In the genomic region with DNA sequence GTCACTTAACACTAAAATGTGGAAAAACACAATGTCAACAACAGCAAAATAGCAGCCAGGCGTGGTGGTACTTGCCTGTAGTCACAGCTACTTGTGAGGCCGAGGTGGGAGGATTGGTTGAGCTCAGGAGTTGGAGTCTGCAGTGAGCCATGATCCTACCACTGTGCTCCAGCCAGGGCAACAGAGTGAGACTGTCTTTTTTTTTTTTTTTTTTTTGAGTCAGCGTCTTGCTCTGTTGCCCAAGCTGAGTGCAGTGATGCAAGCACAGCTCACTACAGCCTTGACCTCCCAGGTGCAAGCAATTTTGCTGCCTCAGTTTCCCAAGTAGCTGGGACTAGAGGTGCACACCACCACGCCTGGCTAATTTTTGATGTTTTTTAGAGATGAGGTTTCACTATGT, we compare ENCODE assay signal across 20 cellular contexts. TPM values are rescaled to one million over a fixed set of nuclear protein-coding genes. Genes with fewer than 3 reads are reported as not detected.
DNase-seq lines count a peak whose midpoint lies in the region; ATAC-seq and TF ChIP-seq lines count a peak whose summit lies in the region.
"Had no signal": no experiment of that assay in that cellular context is flagged by ENCODE, and none has a peak within 500 bp of the region (broad histone marks: within the 10 kb centered on the region; RNA-seq: fewer than 3 reads in every experiment).

No MANE protein-coding gene starts in this region.

- TF ChIP-seq CTCF in osteoblast (IDR thresholded peaks at IDR 0.05; ENCODE audit: extremely low read depth, low read depth, low read length) (no peak), MCF 10A (IDR thresholded peaks at IDR 0.05; ENCODE audit: unreplicated experiment) (no peak)

- H3K4me3 ChIP-seq in CD4-positive, CD25-positive, alpha-beta regulatory T cell (ENCODE audit: low read depth, low read length): no peak overlapping the region
- H3K4me3 ChIP-seq in GM23248 (no peak overlapping the region), osteoblast (ENCODE audit: insufficient read depth, low read length) (no peak overlapping the region)
- H3K4me3 ChIP-seq: pancreas, transverse colon had no signal

- BruUV-seq in MCF 10A (replicated peaks; lab: Mats Ljungman, UMichigan): no TSS peak

- peak overlapping the region in 2 of 3 donors; percentile 38 to 58 for H3K27ac Mint-ChIP-seq in CD4-positive, CD25-positive, alpha-beta regulatory T cell
- peak overlapping the region; percentile 74 for H3K27ac Mint-ChIP-seq in activated T-helper 17 cell treated with anti-CD3 and anti-CD28 coated beads, Interleukin-2, amount 50 U/mL, for 72 hours
- no peak overlapping the region for H3K27ac Mint-ChIP-seq in MCF 10A (ENCODE audit: low read depth, unreplicated experiment)
- H3K27ac Mint-ChIP-seq: activated naive CD8-positive, alpha-beta T cell; T-helper 2 cell treated with Interferon-gamma antibody and Interleukin-4, amounts not matched to agents 5 μg/mL and 100 μg/mL, for 36 hours had no signal

- peaks cover 42% of the 10 kb centered on the region for H3K79me2 ChIP-seq in GM23248 (ENCODE audit: insufficient read depth)
- H3K79me2 ChIP-seq in osteoblast (ENCODE audit: insufficient read depth, low read length): peaks cover 42% of the 10 kb centered on the region

- H3K4me2 ChIP-seq in GM23248 (ENCODE audit: unreplicated experiment) (no peak overlapping the region), osteoblast (ENCODE audit: insufficient read depth, low read length) (no peak overlapping the region)

- H3K27me3 Mint-ChIP-seq in CD4-positive, CD25-positive, alpha-beta regulatory T cell: no peaks in the 10 kb centered on the region
- no peaks in the 10 kb centered on the region for H3K27me3 Mint-ChIP-seq in activated T-helper 17 cell treated with anti-CD3 and anti-CD28 coated beads, Interleukin-2, amount 50 U/mL, for 72 hours
- H3K27me3 Mint-ChIP-seq in MCF 10A (ENCODE audit: insufficient read depth, unreplicated experiment): no peaks in the 10 kb centered on the region
- H3K27me3 Mint-ChIP-seq: activated naive CD8-positive, alpha-beta T cell had no signal

- H3K9me3 Mint-ChIP-seq in CD4-positive, CD25-positive, alpha-beta regulatory T cell: no peaks in the 10 kb centered on the region
- no peaks in the 10 kb centered on the region for H3K9me3 Mint-ChIP-seq in activated T-helper 17 cell treated with anti-CD3 and anti-CD28 coated beads, Interleukin-2, amount 50 U/mL, for 72 hours
- no peaks in the 10 kb centered on the region for H3K9me3 Mint-ChIP-seq in MCF 10A (ENCODE audit: unreplicated experiment)
- H3K9me3 Mint-ChIP-seq: T-helper 2 cell treated with Interferon-gamma antibody and Interleukin-4, amounts not matched to agents 5 μg/mL and 100 μg/mL, for 36 hours had no signal

- no peak overlapping the region for H3K27ac ChIP-seq in CD4-positive, CD25-positive, alpha-beta regulatory T cell (ENCODE audit: insufficient read depth, low read length, poor library complexity, severe bottlenecking)
- H3K27ac ChIP-seq in GM23248 (peak overlapping the region; percentile 66), osteoblast (ENCODE audit: low read depth, low read length) (peak overlapping the region; percentile 63)
- H3K27ac ChIP-seq: pancreas had no signal

- no peak overlapping the region for H2AFZ ChIP-seq in GM23248
- H2AFZ ChIP-seq in osteoblast (ENCODE audit: low read length): no peak overlapping the region

- H3F3A ChIP-seq in GM23248 (ENCODE audit: insufficient read depth): peaks cover 6% of the 10 kb centered on the region; the same call in 1 of the 2 replicates

- peaks cover 31% of the 10 kb centered on the region for H3K4me1 ChIP-seq in CD4-positive, CD25-positive, alpha-beta regulatory T cell (ENCODE audit: control insufficient read depth, insufficient read depth, low read length, poor library complexity, severe bottlenecking)
- H3K4me1 ChIP-seq in GM23248 (ENCODE audit: insufficient read depth) (peaks cover 11% of the 10 kb centered on the region), osteoblast (ENCODE audit: insufficient read depth, low read length) (peaks cover 22% of the 10 kb centered on the region)

- WGBS in GM23248 (ENCODE audit: low coverage in 1 of 2, low lambda C conversion rate in 2 of 2, missing lambda C conversion rate in 2 of 2), 2 experiments: 79 to 88% methylated on average over 4 of the region's 4 CpGs

- no peak for DNase-seq in CD4-positive, CD25-positive, alpha-beta regulatory T cell
- DNase-seq in GM23248 (peak; percentile 4), osteoblast (ENCODE audit: insufficient read length, low spot score, missing footprints) (no peak), MCF 10A (ENCODE audit: unreplicated experiment) (no peak), T1000 (lab: John Stamatoyannopoulos, UW) (no peak), Kasumi-1 (lab: John Stamatoyannopoulos, UW) (no peak)
- DNase-seq: activated CD4-positive, alpha-beta T cell treated with anti-CD3 and anti-CD28 coated beads for 48 hours; activated T-cell treated with anti-CD3 and anti-CD28 coated beads for 4 hours; C1 segment of cervical spinal cord; DND-41; effector memory CD4-positive, alpha-beta T cell; NCI-H1694 treated with DMSO at 0.1 percent for 48 hours; pancreas; SHP77 treated with DMSO at 0.1 percent for 48 hours; stimulated activated CD4-positive, alpha-beta T cell treated with anti-CD3 and anti-CD28 coated beads, Interleukin-4, amount 100 ng/mL, for 24 hours; transverse colon had no signal

- H3K9ac ChIP-seq in GM23248: no peak overlapping the region

- CTCF ChIA-PET in MCF 10A (lab: Yijun Ruan, JAX): no interaction called here

- H3K9me3 ChIP-seq in CD4-positive, CD25-positive, alpha-beta regulatory T cell (ENCODE audit: control insufficient read depth in 2 of 2, low read length in 2 of 2): no peaks in the 10 kb centered on the region
- H3K9me3 ChIP-seq in GM23248 (ENCODE audit: low read depth): no peaks in the 10 kb centered on the region
- no peaks in the 10 kb centered on the region for H3K9me3 ChIP-seq in osteoblast (ENCODE audit: low read depth, low read length)
- H3K9me3 ChIP-seq: pancreas, transverse colon had no signal

- no peak overlapping the region for H3K4me3 Mint-ChIP-seq in CD4-positive, CD25-positive, alpha-beta regulatory T cell
- peak overlapping the region; percentile 28 for H3K4me3 Mint-ChIP-seq in activated T-helper 17 cell treated with anti-CD3 and anti-CD28 coated beads, Interleukin-2, amount 50 U/mL, for 72 hours
- no peak overlapping the region for H3K4me3 Mint-ChIP-seq in MCF 10A (ENCODE audit: unreplicated experiment)
- H3K4me3 Mint-ChIP-seq: activated naive CD8-positive, alpha-beta T cell; T-helper 2 cell treated with Interferon-gamma antibody and Interleukin-4, amounts not matched to agents 5 μg/mL and 100 μg/mL, for 36 hours had no signal

- no peaks in the 10 kb centered on the region for H3K27me3 ChIP-seq in CD4-positive, CD25-positive, alpha-beta regulatory T cell (ENCODE audit: control insufficient read depth, insufficient read depth, low read length)
- no peaks in the 10 kb centered on the region for H3K27me3 ChIP-seq in GM23248 (replicated peaks; ENCODE audit: insufficient read depth)
- no peaks in the 10 kb centered on the region for H3K27me3 ChIP-seq in osteoblast (ENCODE audit: insufficient read depth, low read length)
- H3K27me3 ChIP-seq: pancreas, transverse colon had no signal

- intact Hi-C loops in MCF 10A (cut with micrococcal nuclease): no loop called here

- in situ Hi-C loops in GM23248 (cut with MboI): no loop called here

- peaks cover 38% of the 10 kb centered on the region for H3K36me3 Mint-ChIP-seq in CD4-positive, CD25-positive, alpha-beta regulatory T cell
- H3K36me3 Mint-ChIP-seq in activated T-helper 17 cell treated with anti-CD3 and anti-CD28 coated beads, Interleukin-2, amount 50 U/mL, for 72 hours (ENCODE audit: low read depth): peaks cover 55% of the 10 kb centered on the region
- H3K36me3 Mint-ChIP-seq in MCF 10A (ENCODE audit: insufficient read depth, unreplicated experiment): peaks cover 13% of the 10 kb centered on the region

- ATAC-seq in CD4-positive, CD25-positive, alpha-beta regulatory T cell (ENCODE audit: low read depth in 2 of 2): no peak
- ATAC-seq in activated T-helper 17 cell treated with anti-CD3 and anti-CD28 coated beads, Interleukin-2, amount 50 U/mL, for 72 hours (replicated peaks): no peak
- no peak for ATAC-seq in HG02623 (IDR thresholded peaks at IDR 0.05; ENCODE audit: unreplicated experiment)

- H3K9me2 ChIP-seq in GM23248 (ENCODE audit: insufficient read depth): no peaks in the 10 kb centered on the region

- H4K20me1 ChIP-seq in GM23248 (ENCODE audit: insufficient read depth) (no peaks in the 10 kb centered on the region), osteoblast (ENCODE audit: insufficient read depth, low read length) (no peaks in the 10 kb centered on the region)

- H3K36me3 ChIP-seq in CD4-positive, CD25-positive, alpha-beta regulatory T cell (ENCODE audit: control insufficient read depth, insufficient read depth, low read length): peaks cover 50% of the 10 kb centered on the region
- H3K36me3 ChIP-seq in GM23248 (ENCODE audit: low read depth) (peaks cover 11% of the 10 kb centered on the region; the same call in 1 of the 2 replicates), osteoblast (ENCODE audit: insufficient read depth, low read length) (peaks cover 42% of the 10 kb centered on the region)

- peaks cover 15 to 50% (median 40%) of the 10 kb centered on the region in 4 donors for H3K4me1 Mint-ChIP-seq in CD4-positive, CD25-positive, alpha-beta regulatory T cell
- H3K4me1 Mint-ChIP-seq in activated T-helper 17 cell treated with anti-CD3 and anti-CD28 coated beads, Interleukin-2, amount 50 U/mL, for 72 hours: peaks cover 37% of the 10 kb centered on the region
- peaks cover 10% of the 10 kb centered on the region for H3K4me1 Mint-ChIP-seq in MCF 10A (ENCODE audit: insufficient read depth, unreplicated experiment)

- POLR2A ChIA-PET in MCF 10A (lab: Yijun Ruan, JAX): interaction anchor here (0.6 to 2.9 kb wide), 3 partner anchors 19 to 204 kb away, joined by 3 to 17 read pairs (median 4); no protein-coding TSS in a partner anchor

RNA-seq across cellular contexts. Expression of a gene that starts 6.1 kb away (rescaled TPM):
- 36.0 TPM for total RNA-seq in CD4-positive, CD25-positive, alpha-beta regulatory T cell
- polyA plus RNA-seq in CD4-positive, CD25-positive, alpha-beta regulatory T cell: 10 to 100 TPM; 13.9 to 17.5 (median 16.4) TPM
- total RNA-seq in GM23248 (2014; rRNA removed; shearing (Covaris generic)): 11.6 and 14.9 TPM in 2 replicates
- 4.9 and 5.0 TPM in 2 replicates for polyA plus RNA-seq in GM23248 (2016; fragmentation: Nextera tagmentation; extraction: Ambion mirVana)
- 10 to 100 TPM; 14.7 to 15.5 TPM for total RNA-seq in activated T-helper 17 cell treated with anti-CD3 and anti-CD28 coated beads, Interleukin-2, amount 50 U/mL, for 72 hours
- 14.8 and 17.7 TPM in 2 replicates for total RNA-seq in osteoblast
- 3.7 and 5.5 TPM in 2 replicates for total RNA-seq in MCF 10A (2022)
